8 cellular contexts compared by ENCODE assay signal in genomic region chr6:167094436-167094819, GRCh38.
DNase-seq lines count a peak whose midpoint lies in the region; ATAC-seq and TF ChIP-seq lines count a peak whose summit lies in the region.

No MANE protein-coding gene starts in this region.

- DNase-seq in NOMO-1 treated with DMSO at 0.1 percent for 48 hours (lab: John Stamatoyannopoulos, UW; ENCODE audit: unreplicated experiment) = peak; percentile 18
- DNase-seq in NCI-H524 (lab: John Stamatoyannopoulos, UW) = no peak
- DNase-seq in NCI-H187 treated with DMSO at 0.1 percent for 48 hours (lab: John Stamatoyannopoulos, UW) = no peak
- DNase-seq in NCI-H226 = no peak

- peaks cover 49% of the 10 kb centered on the region for H3K4me1 Mint-ChIP-seq in nephron

- peaks cover 9% of the 10 kb centered on the region for H3K9me3 Mint-ChIP-seq in nephron

- H3K4me3 Mint-ChIP-seq in nephron = peak overlapping the region in 1 of 3 experiments; percentile 55

- H3K27ac Mint-ChIP-seq in nephron = peak overlapping the region; percentile 69 to 74 (median 73)

- no peak for TF ChIP-seq CTCF in nephron (IDR thresholded peaks at IDR 0.05; ENCODE audit: unreplicated experiment in 3 of 3)

- ATAC-seq in GM18909 (IDR thresholded peaks at IDR 0.05; ENCODE audit: poor library complexity, unreplicated experiment) (peak; percentile 30), HG02588 (IDR thresholded peaks at IDR 0.05; ENCODE audit: unreplicated experiment) (peak; percentile 20), GM18519 (IDR thresholded peaks at IDR 0.05; ENCODE audit: low FRiP score, unreplicated experiment) (no peak)

- no peaks in the 10 kb centered on the region for H3K27me3 Mint-ChIP-seq in nephron (ENCODE audit: low read depth)

- no peaks in the 10 kb centered on the region for H3K36me3 Mint-ChIP-seq in nephron (ENCODE audit: low read depth)
